Comparison of ENCODE assay signal across 13 cellular contexts in the genomic region with DNA sequence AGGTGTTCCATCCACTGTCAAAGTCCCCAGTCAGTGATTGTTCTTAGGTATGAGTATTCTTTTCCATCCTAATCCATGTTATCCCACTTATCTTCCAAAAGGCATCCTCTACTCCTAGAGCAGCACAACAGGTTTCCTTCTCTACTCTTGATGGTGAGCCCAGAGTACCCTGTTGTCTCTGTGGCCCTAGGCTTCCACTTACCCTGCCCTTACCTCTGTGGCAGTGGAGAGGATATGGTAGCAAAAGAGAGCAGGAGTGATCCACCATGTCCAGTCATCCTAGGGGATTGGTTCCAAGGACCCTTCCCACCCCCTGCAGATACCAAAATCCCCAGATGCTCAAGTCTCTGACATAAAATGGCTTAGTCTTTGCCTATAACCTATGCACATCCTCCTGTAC. TPM values are rescaled to one million over a fixed set of nuclear protein-coding genes. Genes with fewer than 3 reads are reported as not detected.
"Had no signal": no experiment of that assay in that cellular context is flagged by ENCODE, and none has a peak within 500 bp of the region (broad histone marks: within the 10 kb centered on the region; RNA-seq: fewer than 3 reads in every experiment).

No MANE protein-coding gene starts in this region.

RNA-seq across cellular contexts. Expression of gene OR2A42, which starts 22.2 kb away (rescaled TPM):
- total RNA-seq: activated B cell treated with CpG ODN at 0.5 μM for 24 hours; activated CD4-positive, alpha-beta memory T cell treated with anti-CD3 and anti-CD28 coated beads, Interleukin-2, amount 10 ng/mL, durations not matched to agents 7 days and 5 days; activated CD8-positive, alpha-beta T cell treated with anti-CD3 and anti-CD28 coated beads, Interleukin-2, amount 10 ng/mL, durations not matched to agents 7 days and 5 days; activated naive CD4-positive, alpha-beta T cell treated with anti-CD3 and anti-CD28 coated beads for 36 hours; activated naive CD4-positive, alpha-beta T cell treated with anti-CD3 and anti-CD28 coated beads, Interleukin-2, amount 50 U/mL, for 72 hours; activated naive CD8-positive, alpha-beta T cell treated with anti-CD3 and anti-CD28 coated beads for 36 hours; activated T-cell treated with anti-CD3 and anti-CD28 coated beads, Interleukin-2, amount 50 U/mL, for 4 hours; activated T-cell treated with anti-CD3 and anti-CD28 coated beads, Interleukin-2, amount 50 U/mL, for 72 hours; activated T-helper 1 cell treated with anti-CD3 and anti-CD28 coated beads, Interleukin-12 subunit alpha, Interleukin-12 subunit beta, Interleukin-2, Interleukin-4 antibody, amounts not matched to agents 30 ng/mL and 10 ng/mL and 1 ng/mL, durations not matched to agents 14 hours and 24 hours and 36 hours; activated T-helper 17 cell treated with anti-CD3 and anti-CD28 coated beads, Interleukin-2, amount 50 U/mL, for 72 hours; ascending aorta; bronchial epithelial cell; cardiac muscle cell had no signal

RNA-seq across cellular contexts. Expression of gene CTAGE4, which starts 33.9 kb away (rescaled TPM):
- total RNA-seq: activated B cell treated with CpG ODN at 0.5 μM for 24 hours, ascending aorta, cardiac muscle cell had no signal

RNA-seq across cellular contexts. Expression of gene CTAGE8, which starts 51.9 kb away (rescaled TPM):
- total RNA-seq: ascending aorta, cardiac muscle cell had no signal
